ENCODE assay signal across 21 cellular contexts in genomic region chr9:83441390-83441789, GRCh38.
DNase-seq lines count a peak whose midpoint lies in the region; ATAC-seq, FAIRE-seq and TF ChIP-seq lines count a peak whose summit lies in the region.
"Had no signal": no experiment of that assay in that cellular context is flagged by ENCODE, and none has a peak within 500 bp of the region (broad histone marks: within the 10 kb centered on the region; RNA-seq: fewer than 3 reads in every experiment).

No MANE protein-coding gene starts in this region.

- ATAC-seq in A549 (no peak), lower lobe of right lung (no peak), HG03354 (IDR thresholded peaks at IDR 0.05; ENCODE audit: poor library complexity, severe bottlenecking, unreplicated experiment) (no peak)
- ATAC-seq: activated CD8-positive, alpha-beta memory T cell treated with anti-CD3 and anti-CD28 coated beads, Interleukin-2, amount 10 ng/mL, durations not matched to agents 7 days and 5 days; activated T-helper 17 cell treated with anti-CD3 and anti-CD28 coated beads, Interleukin-2, amount 50 U/mL, for 72 hours; foreskin keratinocyte; natural killer cell; psoas muscle had no signal

- H3K9me3 ChIP-seq in A549 (no peaks in the 10 kb centered on the region), parathyroid adenoma (ENCODE audit: control insufficient read depth, low read length) (no peaks in the 10 kb centered on the region), lower lobe of right lung (no peaks in the 10 kb centered on the region)
- H3K9me3 ChIP-seq: psoas muscle had no signal

- POLR2A ChIA-PET in A549 (lab: Yijun Ruan, JAX) = no interaction called here

- 0 out of 3 replicates have a peak overlapping the region, but pooled peaks have one; percentile 13 for H3K4me2 ChIP-seq in A549
- peak overlapping the region; percentile 20 for H3K4me2 ChIP-seq in parathyroid adenoma (ENCODE audit: low read length)

- H3K4me3 ChIP-seq in A549 = no peak overlapping the region
- no peak overlapping the region for H3K4me3 ChIP-seq in parathyroid adenoma (ENCODE audit: low read depth, low read length)
- no peak overlapping the region for H3K4me3 ChIP-seq in lower lobe of right lung
- H3K4me3 ChIP-seq: coronary artery, psoas muscle had no signal

- FAIRE-seq in A549 (lab: Jason Lieb, UNC) = no peak

- TF ChIP-seq EP300 in A549 (IDR thresholded peaks at IDR 0.05) = no peak

- DNase-seq in A549 (ENCODE audit: low read depth in 1 of 2, low spot score in 1 of 2) (no peak), EH (ENCODE audit: low read depth) (peak; percentile 52), amniotic epithelial cell (ENCODE audit: low read depth) (peak; percentile 38), lower lobe of right lung (no peak), SHP77 treated with DMSO at 0.1 percent for 48 hours (lab: John Stamatoyannopoulos, UW) (no peak)
- DNase-seq: activated CD8-positive, alpha-beta memory T cell treated with anti-CD3 and anti-CD28 coated beads, Interleukin-2, amount 10 ng/mL, durations not matched to agents 7 days and 5 days; activated naive CD8-positive, alpha-beta T cell treated with anti-CD3 and anti-CD28 coated beads for 36 hours; brain microvascular endothelial cell; DND-41; foreskin keratinocyte; kidney glomerular epithelial cell; natural killer cell; NCI-H2081; NCI-H510A; psoas muscle; stimulated activated CD8-positive, alpha-beta memory T cell treated with anti-CD3 and anti-CD28 coated beads, Interleukin-4, amount 100 ng/mL, for 48 hours; T1000 had no signal

- peaks cover 35% of the 10 kb centered on the region for H3K4me1 ChIP-seq in A549
- peaks cover 27% of the 10 kb centered on the region for H3K4me1 ChIP-seq in parathyroid adenoma
- H3K4me1 ChIP-seq in lower lobe of right lung = peaks cover 9% of the 10 kb centered on the region
- H3K4me1 ChIP-seq: foreskin keratinocyte, psoas muscle had no signal

- 50% methylated on average over 3 of the region's 3 CpGs for whole genome bisulfite sequencing in A549 (ENCODE audit: missing lambda C conversion rate)

- H3K36me3 ChIP-seq in parathyroid adenoma (ENCODE audit: control insufficient read depth, insufficient read depth, low read length) (no peaks in the 10 kb centered on the region), lower lobe of right lung (no peaks in the 10 kb centered on the region)
- H3K36me3 ChIP-seq: brain microvascular endothelial cell had no signal

- peaks cover 26% of the 10 kb centered on the region for H3K79me2 ChIP-seq in parathyroid adenoma

- TF ChIP-seq POLR2A in A549 (IDR thresholded peaks at IDR 0.05; ENCODE audit: low read length) = no peak

- no peak overlapping the region for H3K9ac ChIP-seq in parathyroid adenoma

- H3K27ac ChIP-seq in A549 = no peak overlapping the region
- no peak overlapping the region for H3K27ac ChIP-seq in parathyroid adenoma
- H3K27ac ChIP-seq in lower lobe of right lung = no peak overlapping the region
- H3K27ac ChIP-seq: brain microvascular endothelial cell, coronary artery, foreskin keratinocyte, psoas muscle had no signal

- H3K27me3 ChIP-seq in parathyroid adenoma (ENCODE audit: control insufficient read depth, insufficient read depth, low read length) (no peaks in the 10 kb centered on the region), lower lobe of right lung (ENCODE audit: low read depth) (no peaks in the 10 kb centered on the region)
- H3K27me3 ChIP-seq: brain microvascular endothelial cell, foreskin keratinocyte had no signal

- CTCF ChIA-PET in A549 (lab: Yijun Ruan, JAX) = interaction anchor here (1.0 kb wide), 1 partner anchor 21 kb away, joined by 4 read pairs; no protein-coding TSS in a partner anchor

- intact Hi-C loops in lower lobe of right lung (cut with DNase I) = no loop called here

- no peak for TF ChIP-seq RAD21 in A549 (conservative IDR thresholded peaks at IDR 0.05 in 1 of 2, IDR thresholded peaks at IDR 0.05 in 1 of 2)

- TF ChIP-seq CTCF in A549 (IDR thresholded peaks at IDR 0.05) = no peak
- TF ChIP-seq CTCF in parathyroid adenoma (IDR thresholded peaks at IDR 0.05) = no peak
- no peak for TF ChIP-seq CTCF in lower lobe of right lung (IDR thresholded peaks at IDR 0.05)

- H2AFZ ChIP-seq in parathyroid adenoma = no peak overlapping the region

TF ChIP-seq in A549, 52 proteins besides CTCF, POLR2A, EP300 and RAD21:
- TF ChIP-seq BCL3 (IDR thresholded peaks at IDR 0.05) = no peak
- no peak for TF ChIP-seq EHMT2 (IDR thresholded peaks at IDR 0.05; ENCODE audit: low read depth)
- no peak for TF ChIP-seq SREBF2 (IDR thresholded peaks at IDR 0.05)
- TF ChIP-seq EHF (CRISPR knock-in tag; IDR thresholded peaks at IDR 0.05) = no peak
- no peak for TF ChIP-seq CHD2 (IDR thresholded peaks at IDR 0.05; ENCODE audit: low read length, partially characterized antibody)
- no peak for TF ChIP-seq RNF2 (IDR thresholded peaks at IDR 0.05; ENCODE audit: borderline replicate concordance, low read depth)
- TF ChIP-seq RARB (CRISPR knock-in tag; IDR thresholded peaks at IDR 0.05) = no peak
- no peak for TF ChIP-seq GATA3 (IDR thresholded peaks at IDR 0.05; ENCODE audit: borderline replicate concordance)
- TF ChIP-seq ZFP36 (IDR thresholded peaks at IDR 0.05; ENCODE audit: borderline replicate concordance, partially characterized antibody) = no peak
- no peak for TF ChIP-seq ZSCAN20 (CRISPR knock-in tag; IDR thresholded peaks at IDR 0.05)
- no peak for TF ChIP-seq HDAC2 (IDR thresholded peaks at IDR 0.05)
- TF ChIP-seq ATOH8 (CRISPR knock-in tag; IDR thresholded peaks at IDR 0.05; ENCODE audit: low read depth) = no peak
- TF ChIP-seq MYC (IDR thresholded peaks at IDR 0.05; ENCODE audit: borderline replicate concordance, low read length) = no peak

Comparison
In these comparisons a context has a peak if more than half of its experiments do, and no peak if none do; other contexts are left out.
1. DNase-seq: peak in EH (single experiment) and amniotic epithelial cell (single experiment); none in A549 (0 of 2), lower lobe of right lung (single experiment) and SHP77 treated with DMSO at 0.1 percent for 48 hours (single experiment).